ENCODE assay signal across 9 cellular contexts in the genomic region with DNA sequence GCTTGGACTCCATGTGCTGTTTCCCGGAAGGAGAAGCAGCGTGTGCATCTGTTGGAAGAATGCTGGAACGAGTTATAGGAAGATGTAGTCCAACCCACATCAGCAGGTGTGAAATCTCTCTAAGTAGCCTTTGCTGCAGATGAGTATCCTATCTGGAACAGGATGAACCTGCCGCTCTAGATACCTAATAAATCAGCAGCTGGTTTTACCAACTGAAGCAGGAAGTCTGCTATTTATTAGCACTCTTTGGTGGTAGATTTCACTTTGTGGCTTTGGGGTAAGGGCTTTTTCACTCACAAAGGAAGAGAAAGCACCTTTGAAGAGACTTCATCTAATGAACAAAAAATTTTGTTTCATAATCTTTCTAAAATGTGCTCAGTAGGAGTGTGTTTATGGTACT.
DNase-seq lines count a peak whose midpoint lies in the region; ATAC-seq and TF ChIP-seq lines count a peak whose summit lies in the region.
"Had no signal": no experiment of that assay in that cellular context is flagged by ENCODE, and none has a peak within 500 bp of the region (broad histone marks: within the 10 kb centered on the region; RNA-seq: fewer than 3 reads in every experiment).

No MANE protein-coding gene starts in this region.

- H3K36me3 Mint-ChIP-seq in activated CD4-positive, alpha-beta memory T cell treated with anti-CD3 and anti-CD28 coated beads, Interleukin-2, amount 10 ng/mL, durations not matched to agents 7 days and 5 days (ENCODE audit: low read depth) = peaks cover 31% of the 10 kb centered on the region
- no peaks in the 10 kb centered on the region for H3K36me3 Mint-ChIP-seq in Calu3 (ENCODE audit: insufficient read depth, unreplicated experiment)

- no peaks in the 10 kb centered on the region; the same call in none of the 2 replicates for H3K36me3 ChIP-seq in GM06990 (ENCODE audit: control insufficient read depth, insufficient read depth, low read length)
- peaks cover 4 to 50% (median 24%) of the 10 kb centered on the region in 4 donors for H3K36me3 ChIP-seq in esophagus muscularis mucosa

- H3K4me1 ChIP-seq in esophagus muscularis mucosa = peaks cover 0 to 5% (median 0%) of the 10 kb centered on the region in 4 donors

- TF ChIP-seq CTCF in GM06990 (IDR thresholded peaks at IDR 0.05; ENCODE audit: insufficient read depth, low read length, poor library complexity, severe bottlenecking) (no peak), Calu3 (IDR thresholded peaks at IDR 0.05; ENCODE audit: unreplicated experiment) (no peak), esophagus muscularis mucosa (IDR thresholded peaks at IDR 0.05) (no peak)

- no peak overlapping the region for H3K27ac ChIP-seq in esophagus muscularis mucosa (replicated peaks in 1 of 4)

- no peak overlapping the region for H3K4me3 ChIP-seq in GM06990 (replicated peaks; ENCODE audit: low read depth, low read length)
- H3K4me3 ChIP-seq in esophagus muscularis mucosa = no peak overlapping the region

- WGBS in esophagus muscularis mucosa = 79% methylated on average over 4 of the region's 4 CpGs

- no peak for TF ChIP-seq EP300 in esophagus muscularis mucosa (IDR thresholded peaks at IDR 0.05)

- no peak for TF ChIP-seq POLR2A in esophagus muscularis mucosa (IDR thresholded peaks at IDR 0.05; ENCODE audit: low read depth)

- ATAC-seq in GM19372 (IDR thresholded peaks at IDR 0.05; ENCODE audit: low read depth, unreplicated experiment) = peak; percentile 79
- ATAC-seq in HG03135 (IDR thresholded peaks at IDR 0.05; ENCODE audit: unreplicated experiment) = peak; percentile 86

- no peaks in the 10 kb centered on the region for H3K9me3 Mint-ChIP-seq in activated CD4-positive, alpha-beta memory T cell treated with anti-CD3 and anti-CD28 coated beads, Interleukin-2, amount 10 ng/mL, durations not matched to agents 7 days and 5 days
- H3K9me3 Mint-ChIP-seq in Calu3 (ENCODE audit: low read depth, unreplicated experiment) = no peaks in the 10 kb centered on the region
- H3K9me3 Mint-ChIP-seq: brain had no signal

- no peaks in the 10 kb centered on the region for H3K27me3 Mint-ChIP-seq in activated CD4-positive, alpha-beta memory T cell treated with anti-CD3 and anti-CD28 coated beads, Interleukin-2, amount 10 ng/mL, durations not matched to agents 7 days and 5 days
- H3K27me3 Mint-ChIP-seq in Calu3 (ENCODE audit: unreplicated experiment) = no peaks in the 10 kb centered on the region
- H3K27me3 Mint-ChIP-seq: brain had no signal

- H3K27me3 ChIP-seq in GM06990 (replicated peaks; ENCODE audit: control insufficient read depth, insufficient read depth, low read length) = no peaks in the 10 kb centered on the region
- H3K27me3 ChIP-seq in esophagus muscularis mucosa = no peaks in the 10 kb centered on the region

- peak; percentile 66 for DNase-seq in GM06990 (ENCODE audit: extremely low read depth, insufficient read length)
- DNase-seq in activated CD4-positive, alpha-beta memory T cell treated with anti-CD3 and anti-CD28 coated beads, Interleukin-2, amount 10 ng/mL, durations not matched to agents 7 days and 5 days = no peak
- no peak for DNase-seq in Calu3
- no peak for DNase-seq in esophagus muscularis mucosa (ENCODE audit: extremely low spot score)
- no peak for DNase-seq in NCI-H2081 treated with DMSO at 0.1 percent for 48 hours (lab: John Stamatoyannopoulos, UW)
- no peak for DNase-seq in NCI-H1092 treated with DMSO at 0.1 percent for 48 hours (lab: John Stamatoyannopoulos, UW)

- H3K9me3 ChIP-seq in esophagus muscularis mucosa = no peaks in the 10 kb centered on the region

- peak overlapping the region; percentile 50 for H3K27ac Mint-ChIP-seq in activated CD4-positive, alpha-beta memory T cell treated with anti-CD3 and anti-CD28 coated beads, Interleukin-2, amount 10 ng/mL, durations not matched to agents 7 days and 5 days
- no peak overlapping the region for H3K27ac Mint-ChIP-seq in Calu3 (ENCODE audit: unreplicated experiment)
- H3K27ac Mint-ChIP-seq: brain had no signal

- no peak overlapping the region for H3K4me3 Mint-ChIP-seq in activated CD4-positive, alpha-beta memory T cell treated with anti-CD3 and anti-CD28 coated beads, Interleukin-2, amount 10 ng/mL, durations not matched to agents 7 days and 5 days
- H3K4me3 Mint-ChIP-seq in Calu3 (ENCODE audit: low read depth, unreplicated experiment) = no peak overlapping the region
- H3K4me3 Mint-ChIP-seq: brain had no signal

- intact Hi-C loops in Calu3 (cut with micrococcal nuclease; ENCODE audit: unreplicated experiment) (no loop called here), esophagus muscularis mucosa (cut with DNase I) (no loop called here)

- H3K4me1 Mint-ChIP-seq in activated CD4-positive, alpha-beta memory T cell treated with anti-CD3 and anti-CD28 coated beads, Interleukin-2, amount 10 ng/mL, durations not matched to agents 7 days and 5 days = peaks cover 55% of the 10 kb centered on the region
- no peaks in the 10 kb centered on the region for H3K4me1 Mint-ChIP-seq in Calu3 (ENCODE audit: low read depth, unreplicated experiment)
- H3K4me1 Mint-ChIP-seq: brain had no signal

- POLR2A ChIA-PET in activated CD4-positive, alpha-beta memory T cell treated with anti-CD3 and anti-CD28 coated beads, Interleukin-2, amount 10 ng/mL, durations not matched to agents 7 days and 5 days (lab: Charles Lee) = no interaction called here

- CTCF ChIA-PET in activated CD4-positive, alpha-beta memory T cell treated with anti-CD3 and anti-CD28 coated beads, Interleukin-2, amount 10 ng/mL, durations not matched to agents 7 days and 5 days (lab: Charles Lee) = interaction anchor here (0.8 to 1.0 kb wide), 2 partner anchors 59 to 199 kb away, joined by 3 read pairs; no protein-coding TSS in a partner anchor
- CTCF ChIA-PET in Calu3 (lab: Charles Lee) = no interaction called here

- BruUV-seq in Calu3 (replicated peaks; lab: Mats Ljungman, UMichigan) = no TSS peak
